ENCODE assay signal across 18 cellular contexts in genomic region chr13:52737451-52737850, GRCh38. TPM values are rescaled to one million over a fixed set of nuclear protein-coding genes. Genes with fewer than 3 reads are reported as not detected.
"Had no signal": no experiment of that assay in that cellular context is flagged by ENCODE, and none has a peak within 500 bp of the region (broad histone marks: within the 10 kb centered on the region; RNA-seq: fewer than 3 reads in every experiment).

No MANE protein-coding gene starts in this region.

- ATAC-seq: heart left ventricle, left lobe of liver, lower lobe of right lung, pancreas, psoas muscle, right cardiac atrium had no signal

- H3K9me3 Mint-ChIP-seq: activated T-helper 2 cell treated with anti-CD3 and anti-CD28 coated beads, Interferon-gamma antibody, Interleukin-2, Interleukin-4, amounts not matched to agents 10 μg/mL and 5 μg/mL and 100 μg/mL, durations not matched to agents 14 hours and 24 hours and 36 hours had no signal

- H3K9me3 ChIP-seq: heart left ventricle, lower lobe of right lung, pancreas, psoas muscle, upper lobe of left lung had no signal

- DNase-seq: activated naive CD4-positive, alpha-beta T cell treated with Interleukin-2 at 50 U/mL for 16 hours; activated T-cell treated with anti-CD3 and anti-CD28 coated beads, Interleukin-2, amount 50 U/mL, for 1 hour; heart left ventricle; lower lobe of right lung; naive B cell; pancreas; psoas muscle; right cardiac atrium; stimulated activated CD4-positive, alpha-beta T cell treated with anti-CD3 and anti-CD28 coated beads, Interleukin-4, amount 100 ng/mL, for 24 hours; stimulated activated naive CD4-positive, alpha-beta T cell treated with Interleukin-2 at 50 U/mL for 16 hours; T-helper 9 cell; upper lobe of left lung had no signal

- H3K4me1 ChIP-seq: pancreas, psoas muscle had no signal

- H3K36me3 ChIP-seq: cardiac muscle cell, heart left ventricle, lower lobe of right lung, pancreas, upper lobe of left lung had no signal

- H3K27ac ChIP-seq: cardiac muscle cell, heart left ventricle, lower lobe of right lung, pancreas, psoas muscle, upper lobe of left lung had no signal

- H3K27ac Mint-ChIP-seq: activated T-helper 2 cell treated with anti-CD3 and anti-CD28 coated beads, Interferon-gamma antibody, Interleukin-2, Interleukin-4, amounts not matched to agents 10 μg/mL and 5 μg/mL and 100 μg/mL, durations not matched to agents 14 hours and 24 hours and 36 hours; naive B cell had no signal

- H3K4me3 ChIP-seq: cardiac muscle cell, heart left ventricle, lower lobe of right lung, pancreas, psoas muscle, upper lobe of left lung had no signal

RNA-seq across cellular contexts. Expression of gene CNMD, which starts 2.2 kb away (rescaled TPM):
- total RNA-seq: activated T-helper 2 cell treated with anti-CD3 and anti-CD28 coated beads, Interferon-gamma antibody, Interleukin-2, Interleukin-4, amounts not matched to agents 10 μg/mL and 5 μg/mL and 100 μg/mL, durations not matched to agents 14 hours and 24 hours and 36 hours; chondrocyte; fibroblast of villous mesenchyme; heart left ventricle; left lobe of liver; lower lobe of right lung; psoas muscle; right cardiac atrium; T-helper 1 cell treated with Interleukin-12 subunit alpha and Interleukin-12 subunit beta and Interleukin-4 antibody, amounts not matched to agents 30 ng/mL and 1 ng/mL, for 36 hours had no signal
- polyA plus RNA-seq: heart left ventricle, psoas muscle had no signal
